ENCODE assay signal across 1 cellular context in the genomic region with DNA sequence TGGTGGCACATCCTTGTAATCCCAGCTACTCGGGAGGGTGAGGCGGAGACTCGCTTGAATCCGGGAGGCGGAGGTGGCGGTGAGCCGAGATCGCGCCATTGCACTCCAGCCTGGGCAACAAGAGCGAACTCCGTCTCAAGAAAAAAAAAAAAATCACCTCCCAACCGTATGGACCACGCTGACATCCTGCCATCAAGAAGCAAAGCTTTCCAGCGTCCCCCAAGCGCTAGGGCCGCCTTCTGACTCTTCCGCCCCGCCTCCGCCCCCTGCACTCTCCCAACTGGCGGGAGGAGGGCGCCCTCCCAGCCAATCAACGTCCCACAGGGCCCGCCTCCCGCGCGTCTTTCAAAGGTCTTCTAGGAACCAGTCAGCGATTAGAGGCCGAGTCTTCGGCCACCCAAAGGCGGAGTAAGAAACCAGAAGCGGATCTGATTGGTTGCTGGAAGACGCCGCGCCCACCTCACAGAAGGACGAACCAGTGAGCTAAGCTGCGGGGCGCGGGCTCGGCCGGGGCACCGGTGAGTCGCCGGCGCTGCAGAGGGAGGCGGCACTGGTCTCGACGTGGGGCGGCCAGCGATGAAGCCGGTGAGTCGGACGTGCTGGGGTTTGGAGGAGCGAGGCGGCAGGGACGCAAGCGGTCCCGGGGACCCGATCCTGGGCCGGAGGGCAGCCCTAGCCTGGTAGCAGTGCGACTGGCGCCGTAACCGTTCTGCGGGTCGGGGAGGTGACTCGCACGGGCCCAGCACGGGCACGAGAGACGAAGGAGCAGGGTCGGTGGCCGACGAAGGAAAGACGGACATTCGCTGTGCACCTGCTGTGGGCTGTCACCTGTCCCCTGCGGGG.
A peak's percentile ranks its signal among the peaks of the same experiment; 100 is the strongest.
TF ChIP-seq lines count a peak whose summit lies in the region.

Gene CDKN3 (plus strand): TSS at position 515 of the 843 bp plus-strand sequence. CDS start 62 bp downstream, at position 577.

TF ChIP-seq in GM12878, 131 proteins besides CTCF, POLR2A, EP300 and RAD21 (continued from another document and continues in another):
- TF ChIP-seq CEBPZ (IDR thresholded peaks at IDR 0.05; ENCODE audit: low read depth, low read length): no peak; the same call in 1 of the 2 replicates
- peak; percentile 73; the same call in 1 of the 2 replicates for TF ChIP-seq GATAD2B (conservative IDR thresholded peaks at IDR 0.05; ENCODE audit: low read depth)
- no peak for TF ChIP-seq JUND (IDR thresholded peaks at IDR 0.05; ENCODE audit: low read depth, low read length)
- TF ChIP-seq, protein P1, sequence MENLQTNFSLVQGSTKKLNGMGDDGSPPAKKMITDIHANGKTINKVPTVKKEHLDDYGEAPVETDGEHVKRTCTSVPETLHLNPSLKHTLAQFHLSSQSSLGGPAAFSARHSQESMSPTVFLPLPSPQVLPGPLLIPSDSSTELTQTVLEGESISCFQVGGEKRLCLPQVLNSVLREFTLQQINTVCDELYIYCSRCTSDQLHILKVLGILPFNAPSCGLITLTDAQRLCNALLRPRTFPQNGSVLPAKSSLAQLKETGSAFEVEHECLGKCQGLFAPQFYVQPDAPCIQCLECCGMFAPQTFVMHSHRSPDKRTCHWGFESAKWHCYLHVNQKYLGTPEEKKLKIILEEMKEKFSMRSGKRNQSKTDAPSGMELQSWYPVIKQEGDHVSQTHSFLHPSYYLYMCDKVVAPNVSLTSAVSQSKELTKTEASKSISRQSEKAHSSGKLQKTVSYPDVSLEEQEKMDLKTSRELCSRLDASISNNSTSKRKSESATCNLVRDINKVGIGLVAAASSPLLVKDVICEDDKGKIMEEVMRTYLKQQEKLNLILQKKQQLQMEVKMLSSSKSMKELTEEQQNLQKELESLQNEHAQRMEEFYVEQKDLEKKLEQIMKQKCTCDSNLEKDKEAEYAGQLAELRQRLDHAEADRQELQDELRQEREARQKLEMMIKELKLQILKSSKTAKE (IDR thresholded peaks at IDR 0.05; ENCODE audit: low read depth, poor library complexity, severe bottlenecking): no peak
- TF ChIP-seq TCF3 (IDR thresholded peaks at IDR 0.05; ENCODE audit: borderline replicate concordance, insufficient read depth, low read depth, low read length): peak; percentile 49; the same call in 1 of the 2 replicates
- TF ChIP-seq CHD4 (IDR thresholded peaks at IDR 0.05): no peak
- TF ChIP-seq BCL3 (IDR thresholded peaks at IDR 0.05; ENCODE audit: borderline replicate concordance, insufficient read depth, low read depth, low read length, poor library complexity, severe bottlenecking): no peak
- TF ChIP-seq CBX3 (IDR thresholded peaks at IDR 0.05; ENCODE audit: borderline replicate concordance, low read depth): no peak
- no peak for TF ChIP-seq BMI1 (IDR thresholded peaks at IDR 0.05; ENCODE audit: borderline replicate concordance)
- TF ChIP-seq PML (IDR thresholded peaks at IDR 0.05; ENCODE audit: low read length): no peak
- TF ChIP-seq POU2F2 (IDR thresholded peaks at IDR 0.05; ENCODE audit: borderline replicate concordance, low read depth, low read length): peak; percentile 76; the same call in 2 of the 3 replicates
- TF ChIP-seq RBBP5 (conservative IDR thresholded peaks at IDR 0.05): no peak
- no peak for TF ChIP-seq SUPT20H (IDR thresholded peaks at IDR 0.05; ENCODE audit: borderline replicate concordance, control insufficient read depth, low read depth, low read length)
- no peak for TF ChIP-seq CUX1 (IDR thresholded peaks at IDR 0.05; ENCODE audit: insufficient replicate concordance, low read depth, low read length)
- TF ChIP-seq MTA3 (IDR thresholded peaks at IDR 0.05; ENCODE audit: borderline replicate concordance, low read length): no peak
- peak; percentile 44; the same call in 1 of the 2 replicates for TF ChIP-seq IKZF1 (conservative IDR thresholded peaks at IDR 0.05)
- TF ChIP-seq EGR1 (IDR thresholded peaks at IDR 0.05; ENCODE audit: borderline replicate concordance in 1 of 2, low read depth in 2 of 2, low read length in 2 of 2): peak in 1 of 2 experiments; percentile 40; a peak in 1 of 3 replicates
- peak; percentile 44; the same call in 1 of the 2 replicates for TF ChIP-seq POLR2AphosphoS2 (IDR thresholded peaks at IDR 0.05; ENCODE audit: low read depth, low read length)
- peak in 1 of 2 experiments; percentile 85; a peak in 2 of 4 replicates for TF ChIP-seq BHLHE40 (IDR thresholded peaks at IDR 0.05; ENCODE audit: borderline replicate concordance in 1 of 2, low read depth in 2 of 2, low read length in 1 of 2)
- TF ChIP-seq RAD51 (IDR thresholded peaks at IDR 0.05): no peak
- peak; percentile 34; the same call in 1 of the 2 replicates for TF ChIP-seq SMAD5 (IDR thresholded peaks at IDR 0.05; ENCODE audit: low read depth)
- no peak for TF ChIP-seq GABPA (IDR thresholded peaks at IDR 0.05; ENCODE audit: low read depth)
- TF ChIP-seq YBX1 (IDR thresholded peaks at IDR 0.05): no peak
- TF ChIP-seq FOXM1 (IDR thresholded peaks at IDR 0.05; ENCODE audit: low read depth, low read length): peak; percentile 99
- TF ChIP-seq SP1 (IDR thresholded peaks at IDR 0.05; ENCODE audit: low read depth, low read length): peak; percentile 95
- no peak for TF ChIP-seq NRF1 (conservative IDR thresholded peaks at IDR 0.05; ENCODE audit: low read depth, low read length)
- 0 out of 2 replicates have a peak, but pooled peaks have one; percentile 1 for TF ChIP-seq RUNX3 (IDR thresholded peaks at IDR 0.05; ENCODE audit: low read length)
- TF ChIP-seq ZNF384 (IDR thresholded peaks at IDR 0.05; ENCODE audit: borderline replicate concordance, low read depth, low read length): peak; percentile 59
- TF ChIP-seq, protein P2, sequence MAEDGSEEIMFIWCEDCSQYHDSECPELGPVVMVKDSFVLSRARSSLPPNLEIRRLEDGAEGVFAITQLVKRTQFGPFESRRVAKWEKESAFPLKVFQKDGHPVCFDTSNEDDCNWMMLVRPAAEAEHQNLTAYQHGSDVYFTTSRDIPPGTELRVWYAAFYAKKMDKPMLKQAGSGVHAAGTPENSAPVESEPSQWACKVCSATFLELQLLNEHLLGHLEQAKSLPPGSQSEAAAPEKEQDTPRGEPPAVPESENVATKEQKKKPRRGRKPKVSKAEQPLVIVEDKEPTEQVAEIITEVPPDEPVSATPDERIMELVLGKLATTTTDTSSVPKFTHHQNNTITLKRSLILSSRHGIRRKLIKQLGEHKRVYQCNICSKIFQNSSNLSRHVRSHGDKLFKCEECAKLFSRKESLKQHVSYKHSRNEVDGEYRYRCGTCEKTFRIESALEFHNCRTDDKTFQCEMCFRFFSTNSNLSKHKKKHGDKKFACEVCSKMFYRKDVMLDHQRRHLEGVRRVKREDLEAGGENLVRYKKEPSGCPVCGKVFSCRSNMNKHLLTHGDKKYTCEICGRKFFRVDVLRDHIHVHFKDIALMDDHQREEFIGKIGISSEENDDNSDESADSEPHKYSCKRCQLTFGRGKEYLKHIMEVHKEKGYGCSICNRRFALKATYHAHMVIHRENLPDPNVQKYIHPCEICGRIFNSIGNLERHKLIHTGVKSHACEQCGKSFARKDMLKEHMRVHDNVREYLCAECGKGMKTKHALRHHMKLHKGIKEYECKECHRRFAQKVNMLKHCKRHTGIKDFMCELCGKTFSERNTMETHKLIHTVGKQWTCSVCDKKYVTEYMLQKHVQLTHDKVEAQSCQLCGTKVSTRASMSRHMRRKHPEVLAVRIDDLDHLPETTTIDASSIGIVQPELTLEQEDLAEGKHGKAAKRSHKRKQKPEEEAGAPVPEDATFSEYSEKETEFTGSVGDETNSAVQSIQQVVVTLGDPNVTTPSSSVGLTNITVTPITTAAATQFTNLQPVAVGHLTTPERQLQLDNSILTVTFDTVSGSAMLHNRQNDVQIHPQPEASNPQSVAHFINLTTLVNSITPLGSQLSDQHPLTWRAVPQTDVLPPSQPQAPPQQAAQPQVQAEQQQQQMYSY (CRISPR knock-in tag; IDR thresholded peaks at IDR 0.05): no peak
- no peak for TF ChIP-seq ATF2 (IDR thresholded peaks at IDR 0.05; ENCODE audit: low read length)
- TF ChIP-seq, protein P3, sequence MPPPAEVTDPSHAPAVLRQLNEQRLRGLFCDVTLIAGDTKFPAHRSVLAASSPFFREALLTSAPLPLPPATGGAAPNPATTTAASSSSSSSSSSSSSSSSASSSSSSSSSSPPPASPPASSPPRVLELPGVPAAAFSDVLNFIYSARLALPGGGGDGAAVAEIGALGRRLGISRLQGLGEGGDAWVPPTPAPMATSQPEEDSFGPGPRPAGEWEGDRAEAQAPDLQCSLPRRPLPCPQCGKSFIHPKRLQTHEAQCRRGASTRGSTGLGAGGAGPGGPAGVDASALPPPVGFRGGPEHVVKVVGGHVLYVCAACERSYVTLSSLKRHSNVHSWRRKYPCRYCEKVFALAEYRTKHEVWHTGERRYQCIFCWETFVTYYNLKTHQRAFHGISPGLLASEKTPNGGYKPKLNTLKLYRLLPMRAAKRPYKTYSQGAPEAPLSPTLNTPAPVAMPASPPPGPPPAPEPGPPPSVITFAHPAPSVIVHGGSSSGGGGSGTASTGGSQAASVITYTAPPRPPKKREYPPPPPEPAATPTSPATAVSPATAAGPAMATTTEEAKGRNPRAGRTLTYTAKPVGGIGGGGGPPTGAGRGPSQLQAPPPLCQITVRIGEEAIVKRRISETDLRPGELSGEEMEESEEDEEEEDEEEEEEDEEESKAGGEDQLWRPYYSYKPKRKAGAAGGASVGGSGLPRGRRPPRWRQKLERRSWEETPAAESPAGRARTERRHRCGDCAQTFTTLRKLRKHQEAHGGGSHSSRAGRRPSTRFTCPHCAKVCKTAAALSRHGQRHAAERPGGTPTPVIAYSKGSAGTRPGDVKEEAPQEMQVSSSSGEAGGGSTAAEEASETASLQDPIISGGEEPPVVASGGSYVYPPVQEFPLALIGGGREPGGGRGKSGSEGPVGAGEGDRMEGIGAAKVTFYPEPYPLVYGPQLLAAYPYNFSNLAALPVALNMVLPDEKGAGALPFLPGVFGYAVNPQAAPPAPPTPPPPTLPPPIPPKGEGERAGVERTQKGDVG (CRISPR knock-in tag; IDR thresholded peaks at IDR 0.05): no peak
